Comparison of ENCODE assay signal across 8 cellular contexts in the genomic region with DNA sequence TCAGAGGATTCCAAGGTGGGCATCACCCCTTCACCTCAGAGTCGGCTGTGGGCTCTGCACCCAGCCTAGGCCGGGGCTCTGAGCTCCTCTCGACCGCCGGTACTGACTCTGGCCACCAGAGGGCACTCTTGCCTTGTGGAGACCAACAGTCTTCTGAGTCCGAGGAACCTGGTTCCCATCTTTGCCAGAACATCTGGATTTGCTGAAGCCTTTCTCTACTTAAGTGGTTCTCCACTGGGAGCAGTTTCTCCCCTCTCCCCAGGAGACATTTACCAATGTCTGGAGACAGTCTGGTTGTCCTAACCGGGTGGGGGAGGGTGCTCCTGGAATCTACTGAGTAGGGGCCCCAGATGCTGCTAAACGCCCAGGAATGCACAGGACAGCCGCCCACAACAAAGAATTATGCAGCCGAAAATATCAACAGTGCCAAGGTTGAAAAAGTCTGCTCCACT. TPM values are rescaled to one million over a fixed set of nuclear protein-coding genes. Genes with fewer than 3 reads are reported as not detected.
DNase-seq lines count a peak whose midpoint lies in the region; ATAC-seq and TF ChIP-seq lines count a peak whose summit lies in the region.

No MANE protein-coding gene starts in this region.

- no peak for ATAC-seq in HG03439 (IDR thresholded peaks at IDR 0.05; ENCODE audit: unreplicated experiment)

- H3K79me2 ChIP-seq in mammary epithelial cell (ENCODE audit: insufficient read depth, low read length) = no peaks in the 10 kb centered on the region

- H2AFZ ChIP-seq in mammary epithelial cell (ENCODE audit: low read depth, low read length) = peak overlapping the region; percentile 31

- intact Hi-C loops in mammary epithelial cell (cut with micrococcal nuclease) = loop anchor here (1.0 to 10.0 kb wide), 4 partner anchors 47 to 402 kb away; no protein-coding TSS in a partner anchor

- no peaks in the 10 kb centered on the region for H3K9me3 ChIP-seq in mammary epithelial cell (replicated peaks; ENCODE audit: insufficient read depth, low read length)

- in situ Hi-C loops in mammary epithelial cell (cut with MboI; ENCODE audit: low sequenced_read_pairs in 2 of 2) = loop anchor here in 1 of 2 donors (5.0 kb wide), 1 partner anchor 62 kb away; no protein-coding TSS in a partner anchor

- BruUV-seq in mammary epithelial cell (replicated peaks; lab: Mats Ljungman, UMichigan) = no TSS peak

- TF ChIP-seq CTCF in AG09309 (IDR thresholded peaks at IDR 0.05; ENCODE audit: control insufficient read depth, insufficient read depth, low read depth, low read length, missing control alignments) = peak; percentile 96
- TF ChIP-seq CTCF in GM20000 (IDR thresholded peaks at IDR 0.05; ENCODE audit: extremely low read depth, missing control alignments) = peak; percentile 87
- peak; percentile 88 to 94 for TF ChIP-seq CTCF in mammary epithelial cell (conservative IDR thresholded peaks at IDR 0.05 in 1 of 2, IDR thresholded peaks at IDR 0.05 in 1 of 2; ENCODE audit: extremely low read depth in 1 of 2, insufficient read depth in 1 of 2, low read depth in 1 of 2, low read length in 2 of 2)

- H3K4me3 ChIP-seq in AG09309 (ENCODE audit: control insufficient read depth, low read depth, low read length) (no peak overlapping the region; the same call in 1 of the 2 replicates), mammary epithelial cell (replicated peaks in 1 of 3; ENCODE audit: insufficient read depth in 1 of 3, low read depth in 2 of 3, low read length in 3 of 3) (no peak overlapping the region)

- no peak overlapping the region for H3K4me2 ChIP-seq in mammary epithelial cell (ENCODE audit: insufficient read depth, low read depth, low read length)

- CTCF ChIA-PET in mammary epithelial cell (lab: Charles Lee; ENCODE audit: low non-redundant PET) = interaction anchor here (0.7 to 1.7 kb wide), 7 partner anchors 46 to 150 kb away, joined by 3 to 45 read pairs (median 4); no protein-coding TSS in a partner anchor

- H3K4me1 ChIP-seq in mammary epithelial cell (ENCODE audit: insufficient read depth, low read length) = peaks cover 10% of the 10 kb centered on the region

- no peak overlapping the region for H3K9ac ChIP-seq in mammary epithelial cell (ENCODE audit: insufficient read depth, low read length)

- dilution Hi-C loops in mammary epithelial cell (cut with HindIII; ENCODE audit: low sequenced_read_pairs) = no loop called here

- H3K27me3 ChIP-seq in mammary epithelial cell (ENCODE audit: insufficient read depth, low read length) = no peaks in the 10 kb centered on the region

- H4K20me1 ChIP-seq in mammary epithelial cell (ENCODE audit: insufficient read depth, low read length) = no peaks in the 10 kb centered on the region

- DNase-seq in AG09309 (ENCODE audit: low read depth) = peak; percentile 88
- DNase-seq in GM20000 (ENCODE audit: low spot score) = peak; percentile 86
- peak; percentile 93 for DNase-seq in NCI-H2227 (lab: John Stamatoyannopoulos, UW; ENCODE audit: unreplicated experiment)
- peak; percentile 69 to 86 (median 81) for DNase-seq in activated CD4-positive, CD25-positive, alpha-beta regulatory T cell (lab: John Stamatoyannopoulos, UW)
- DNase-seq in mammary epithelial cell = peak; percentile 60
- DNase-seq in islet precursor cell = peak; percentile 94
- DNase-seq in stimulated activated CD4-positive, alpha-beta T cell treated with anti-CD3 and anti-CD28 coated beads, Interleukin-15, amount 100 ng/mL, for 24 hours = peak; percentile 92

- 7% methylated on average over 9 of the region's 10 CpGs for WGBS in mammary epithelial cell (ENCODE audit: low coverage, missing lambda C conversion rate)

- H3K36me3 ChIP-seq in mammary epithelial cell (ENCODE audit: insufficient read depth, low read length) = no peaks in the 10 kb centered on the region

- no peak overlapping the region for H3K27ac ChIP-seq in mammary epithelial cell (ENCODE audit: insufficient read depth, low read depth, low read length)

RNA-seq across cellular contexts. Expression of a gene that starts 9.4 kb away (rescaled TPM):
- not detected for total RNA-seq in mammary epithelial cell
- polyA plus RNA-seq in mammary epithelial cell = not detected
- not detected for polyA minus RNA-seq in mammary epithelial cell

RNA-seq across cellular contexts. Expression of a gene that starts 44.7 kb away (rescaled TPM):
- 10 to 100 TPM; 23.4 to 26.5 TPM for total RNA-seq in mammary epithelial cell
- polyA plus RNA-seq in mammary epithelial cell = 14.2 TPM
- polyA minus RNA-seq in mammary epithelial cell = 33.5 TPM

RNA-seq across cellular contexts. Expression of a gene that starts 48.0 kb away (rescaled TPM):
- total RNA-seq in mammary epithelial cell = 10 to 100 TPM; 20.5 to 34.1 TPM
- 11.4 TPM for polyA plus RNA-seq in mammary epithelial cell
- polyA minus RNA-seq in mammary epithelial cell = 27.6 TPM
